18 cellular contexts compared by ENCODE assay signal in the genomic region with DNA sequence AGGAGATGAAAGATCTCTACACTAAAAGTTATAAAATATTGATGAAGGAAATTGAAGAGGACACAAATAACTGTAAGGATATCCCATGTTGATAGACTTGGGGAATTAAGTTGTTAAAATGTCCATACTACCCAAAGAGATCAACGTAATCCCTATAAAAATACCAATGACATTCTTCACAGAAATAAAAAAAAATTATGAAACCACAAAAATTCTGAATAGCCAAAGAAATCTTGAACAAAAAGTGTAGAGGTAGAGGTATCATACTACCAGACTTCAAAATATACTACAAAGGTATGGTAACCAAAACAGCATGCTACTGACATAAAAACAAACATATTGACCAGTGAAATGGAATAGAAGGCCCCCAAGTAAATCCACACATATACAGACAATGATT.
DNase-seq lines count a peak whose midpoint lies in the region; ATAC-seq and TF ChIP-seq lines count a peak whose summit lies in the region.
"Had no signal": no experiment of that assay in that cellular context is flagged by ENCODE, and none has a peak within 500 bp of the region (broad histone marks: within the 10 kb centered on the region; RNA-seq: fewer than 3 reads in every experiment).

No MANE protein-coding gene starts in this region.

- no peaks in the 10 kb centered on the region for H4K20me1 ChIP-seq in PC-3 (ENCODE audit: low read length)
- H4K20me1 ChIP-seq: BLaER1 treated with 17β-estradiol and CSF1 and Interleukin-3, amounts not matched to agents 10 nM and 100 nM had no signal

- H3K27ac Mint-ChIP-seq in HFFc6: peak overlapping the region; percentile 89
- H3K27ac Mint-ChIP-seq in neural crest cell (ENCODE audit: unreplicated experiment): peak overlapping the region; percentile 21
- H3K27ac Mint-ChIP-seq: B cell; CD8-positive, alpha-beta T cell had no signal

- H3K4me1 ChIP-seq in PC-3 (ENCODE audit: insufficient read depth, low read length) (peaks cover 51% of the 10 kb centered on the region), aorta (ENCODE audit: control insufficient read depth in 1 of 2, insufficient read depth in 2 of 2, low read length in 2 of 2) (peaks cover 0 to 2% of the 10 kb centered on the region in 2 donors)
- H3K4me1 ChIP-seq: BLaER1 treated with 17β-estradiol and CSF1 and Interleukin-3, amounts not matched to agents 10 nM and 100 nM; HAP-1 had no signal

- TF ChIP-seq CTCF in HFFc6 (IDR thresholded peaks at IDR 0.05) (no peak), PC-3 (conservative IDR thresholded peaks at IDR 0.05; ENCODE audit: low read depth, low read length) (no peak), neural crest cell (conservative IDR thresholded peaks at IDR 0.05) (no peak)

- H3K9ac ChIP-seq in PC-3 (ENCODE audit: low read length): no peak overlapping the region
- H3K9ac ChIP-seq: BLaER1 treated with 17β-estradiol and CSF1 and Interleukin-3, amounts not matched to agents 10 nM and 100 nM had no signal

- no peak overlapping the region for H3K4me3 ChIP-seq in PC-3 (ENCODE audit: low read length)
- no peak overlapping the region for H3K4me3 ChIP-seq in aorta (ENCODE audit: low read length in 2 of 2)
- H3K4me3 ChIP-seq: BLaER1 treated with 17β-estradiol and CSF1 and Interleukin-3, amounts not matched to agents 10 nM and 100 nM; HAP-1 had no signal

- H3K27me3 ChIP-seq in PC-3 (ENCODE audit: low read length): no peaks in the 10 kb centered on the region
- no peaks in the 10 kb centered on the region for H3K27me3 ChIP-seq in aorta (ENCODE audit: control insufficient read depth in 1 of 2, insufficient read depth in 2 of 2, low read length in 1 of 2)
- H3K27me3 ChIP-seq: BLaER1 treated with 17β-estradiol and CSF1 and Interleukin-3, amounts not matched to agents 10 nM and 100 nM had no signal

- POLR2A ChIA-PET in PC-3 (lab: Charles Lee; ENCODE audit: unreplicated experiment): no interaction called here

- ATAC-seq in PC-3 (peak; percentile 7; the same call in 1 of the 2 replicates), HG02798 (IDR thresholded peaks at IDR 0.05; ENCODE audit: poor library complexity, unreplicated experiment) (no peak), aorta (ENCODE audit: low FRiP score) (no peak), left ventricle myocardium superior (no peak)
- ATAC-seq: CD8-positive, alpha-beta T cell; HepG2 had no signal

- no peak overlapping the region for H3K4me2 ChIP-seq in PC-3 (ENCODE audit: low read length)
- H3K4me2 ChIP-seq: BLaER1 treated with 17β-estradiol and CSF1 and Interleukin-3, amounts not matched to agents 10 nM and 100 nM had no signal

- H3K9me3 ChIP-seq in PC-3 (ENCODE audit: low read length) (no peaks in the 10 kb centered on the region; the same call in 1 of the 2 replicates), aorta (ENCODE audit: control insufficient read depth, low read length) (no peaks in the 10 kb centered on the region)
- H3K9me3 ChIP-seq: BLaER1 treated with 17β-estradiol and CSF1 and Interleukin-3, amounts not matched to agents 10 nM and 100 nM; HAP-1 had no signal

- no peaks in the 10 kb centered on the region for H3K79me2 ChIP-seq in PC-3 (ENCODE audit: low read length)

- H3K4me3 Mint-ChIP-seq in HFFc6 (no peak overlapping the region; the same call in 1 of the 2 replicates), neural crest cell (no peak overlapping the region)
- H3K4me3 Mint-ChIP-seq: B cell; CD8-positive, alpha-beta T cell had no signal

- no peaks in the 10 kb centered on the region for H3K9me2 ChIP-seq in PC-3 (replicated peaks; ENCODE audit: low read length)

- H2AFZ ChIP-seq in PC-3 (ENCODE audit: low read length): no peak overlapping the region

- DNase-seq in EH (ENCODE audit: low read depth) (peak; percentile 44), HFFc6 (no peak), PC-3 (peak; percentile 69), neural crest cell (ENCODE audit: low read depth, low spot score) (no peak), aorta (no peak), left ventricle myocardium superior (no peak), HuH-7 (ENCODE audit: low spot score) (no peak)
- DNase-seq: 8988T; Calu3; CD8-positive, alpha-beta T cell; DMS79 treated with DMSO at 0.1 percent for 48 hours; GDM1; KG1 had no signal

- H3K36me3 Mint-ChIP-seq in HFFc6 (ENCODE audit: low read depth): peaks cover 25% of the 10 kb centered on the region
- H3K36me3 Mint-ChIP-seq in neural crest cell (ENCODE audit: low read depth): peaks cover 3% of the 10 kb centered on the region
- H3K36me3 Mint-ChIP-seq: CD8-positive, alpha-beta T cell had no signal

- H3K36me3 ChIP-seq in PC-3 (ENCODE audit: low read depth, low read length) (peaks cover 6% of the 10 kb centered on the region; the same call in 1 of the 2 replicates), aorta (ENCODE audit: control insufficient read depth in 1 of 2, insufficient read depth in 2 of 2, low read length in 1 of 2) (no peaks in the 10 kb centered on the region)
- H3K36me3 ChIP-seq: BLaER1 treated with 17β-estradiol and CSF1 and Interleukin-3, amounts not matched to agents 10 nM and 100 nM; HAP-1 had no signal

- 97 to 98% methylated on average over 1 of the region's 1 CpG for WGBS in aorta, 2 donors

- H3K9me3 Mint-ChIP-seq in HFFc6 (peaks cover 17% of the 10 kb centered on the region), neural crest cell (peaks cover 12% of the 10 kb centered on the region)

- CTCF ChIA-PET in PC-3 (lab: Charles Lee): no interaction called here

- H3K4me1 Mint-ChIP-seq in HFFc6 (ENCODE audit: low read depth): peaks cover 75% of the 10 kb centered on the region
- no peaks in the 10 kb centered on the region for H3K4me1 Mint-ChIP-seq in neural crest cell
- H3K4me1 Mint-ChIP-seq: B cell had no signal

- H3K27ac ChIP-seq in PC-3 (ENCODE audit: low read length): no peak overlapping the region
- no peak overlapping the region for H3K27ac ChIP-seq in aorta (ENCODE audit: low read depth in 1 of 2, low read length in 2 of 2)
- H3K27ac ChIP-seq: BLaER1 treated with 17β-estradiol and CSF1 and Interleukin-3, amounts not matched to agents 10 nM and 100 nM had no signal

- no TSS peak for BruUV-seq in PC-3 (replicated peaks; lab: Mats Ljungman, UMichigan)

- H3F3A ChIP-seq in PC-3 (ENCODE audit: low read length, unreplicated experiment): peaks cover 15% of the 10 kb centered on the region

- H3K27me3 Mint-ChIP-seq in HFFc6 (ENCODE audit: insufficient read depth): no peaks in the 10 kb centered on the region
- no peaks in the 10 kb centered on the region for H3K27me3 Mint-ChIP-seq in neural crest cell (ENCODE audit: low read depth)
- H3K27me3 Mint-ChIP-seq: B cell had no signal

- intact Hi-C loops in PC-3 (cut with micrococcal nuclease): no loop called here
- intact Hi-C loops in aorta (cut with DNase I): no loop called here
- intact Hi-C loops in left ventricle myocardium superior (cut with micrococcal nuclease): no loop called here

Comparison
In these comparisons a context has a peak if more than half of its experiments do, and no peak if none do; other contexts are left out.
1. DNase-seq: peak in EH (single experiment) and PC-3 (single experiment); none in HFFc6 (single experiment), neural crest cell (single experiment), aorta (0 of 2), left ventricle myocardium superior (single experiment) and HuH-7 (single experiment).